In the genomic region with DNA sequence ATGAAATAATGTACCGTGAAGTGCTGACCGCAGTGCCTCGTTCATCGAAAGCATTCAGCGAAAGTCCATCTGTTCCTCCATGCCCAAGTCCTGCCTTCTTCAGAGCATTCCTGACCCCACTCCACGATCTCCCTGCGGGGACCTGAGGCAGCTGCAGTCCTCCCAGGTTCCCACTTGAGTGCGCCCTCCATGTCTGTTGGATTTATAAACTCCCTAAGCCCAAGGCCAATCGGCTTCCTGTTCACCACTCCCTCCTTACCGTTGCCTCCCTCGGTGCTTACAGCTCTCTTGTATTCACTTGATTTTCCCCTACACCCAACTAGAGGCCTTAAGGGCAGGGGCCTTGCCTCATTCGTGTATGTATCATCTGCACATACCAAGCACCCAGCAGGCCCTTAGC, we compare ENCODE assay signal across 22 cellular contexts. TPM values are rescaled to one million over a fixed set of nuclear protein-coding genes. Genes with fewer than 3 reads are reported as not detected.
DNase-seq lines count a peak whose midpoint lies in the region; ATAC-seq and TF ChIP-seq lines count a peak whose summit lies in the region.
"Had no signal": no experiment of that assay in that cellular context is flagged by ENCODE, and none has a peak within 500 bp of the region (broad histone marks: within the 10 kb centered on the region; RNA-seq: fewer than 3 reads in every experiment).

No MANE protein-coding gene starts in this region.

- no peak overlapping the region for H4K8ac ChIP-seq in H9 (replicated peaks; ENCODE audit: insufficient read length, low read depth, low read length)

- H2BK12ac ChIP-seq in H9 (ENCODE audit: insufficient read length, low read depth, low read length): no peak overlapping the region

- H3K27ac Mint-ChIP-seq in H9 (peak overlapping the region in 2 of 3 experiments; percentile 67 to 86; a peak in 4 of 7 replicates), chondrocyte (ENCODE audit: unreplicated experiment) (peak overlapping the region; percentile 33), natural killer cell (peak overlapping the region in 1 of 2 donors; percentile 44)
- H3K27ac Mint-ChIP-seq: activated T-helper 2 cell treated with anti-CD3 and anti-CD28 coated beads, Interferon-gamma antibody, Interleukin-2, Interleukin-4, amounts not matched to agents 10 μg/mL and 5 μg/mL and 100 μg/mL, durations not matched to agents 14 hours and 24 hours and 36 hours had no signal

- no peak overlapping the region for H3K56ac ChIP-seq in H9 (ENCODE audit: insufficient read length, low read depth, low read length)

- H3K23ac ChIP-seq in H9 (ENCODE audit: insufficient read length, low read depth, low read length): no peak overlapping the region

- no CpG with 5 or more reads among the region's 12 CpGs for WGBS in H9 (ENCODE audit: extremely low coverage, insufficient read length, low lambda C conversion rate)

- no peaks in the 10 kb centered on the region for H3K9me3 Mint-ChIP-seq in activated T-cell treated with anti-CD3 and anti-CD28 coated beads, Interleukin-2, amount 50 U/mL, for 4 hours
- H3K9me3 Mint-ChIP-seq in H9: no peaks in the 10 kb centered on the region
- H3K9me3 Mint-ChIP-seq in chondrocyte (ENCODE audit: low read depth): no peaks in the 10 kb centered on the region
- no peaks in the 10 kb centered on the region for H3K9me3 Mint-ChIP-seq in natural killer cell
- H3K9me3 Mint-ChIP-seq: activated T-helper 2 cell treated with anti-CD3 and anti-CD28 coated beads, Interferon-gamma antibody, Interleukin-2, Interleukin-4, amounts not matched to agents 10 μg/mL and 5 μg/mL and 100 μg/mL, durations not matched to agents 14 hours and 24 hours and 36 hours; naive B cell had no signal

- H3K4me2 ChIP-seq in H9 (ENCODE audit: insufficient read depth, insufficient read length, low read length) (no peak overlapping the region), osteoblast (ENCODE audit: insufficient read depth, low read length) (no peak overlapping the region), Karpas-422 (ENCODE audit: low read depth, low read length, poor library complexity, severe bottlenecking) (no peak overlapping the region)
- H3K4me2 ChIP-seq: BLaER1 had no signal

- H3K4ac ChIP-seq in H9 (ENCODE audit: low read depth, low read length): no peak overlapping the region

- no peak overlapping the region for H3T11ph ChIP-seq in H9 (ENCODE audit: low read length)

- no peak overlapping the region for H2AFZ ChIP-seq in H9 (ENCODE audit: low read length)
- no peak overlapping the region for H2AFZ ChIP-seq in osteoblast (ENCODE audit: low read length)
- no peak overlapping the region for H2AFZ ChIP-seq in Karpas-422 (ENCODE audit: low read length)

- H3K9ac ChIP-seq in H9 (ENCODE audit: extremely low read depth, insufficient read length, low read length) (no peak overlapping the region), Karpas-422 (ENCODE audit: low read length) (no peak overlapping the region)
- H3K9ac ChIP-seq: BLaER1 had no signal

- H3K9me2 ChIP-seq in Karpas-422 (replicated peaks; ENCODE audit: insufficient read depth, low read length): no peaks in the 10 kb centered on the region

- DNase-seq in activated T-cell treated with anti-CD3 and anti-CD28 coated beads, Interleukin-2, amount 50 U/mL, for 4 hours: no peak
- no peak for DNase-seq in activated T-cell treated with anti-CD3 and anti-CD28 coated beads, Interleukin-2, amount 50 U/mL, for 1 hour
- DNase-seq in H9 (peak; percentile 59), chondrocyte (ENCODE audit: low spot score) (no peak), osteoblast (ENCODE audit: insufficient read length, low spot score, missing footprints) (peak; percentile 41), natural killer cell (no peak), dorsolateral prefrontal cortex (no peak), Karpas-422 (no peak)
- DNase-seq: activated CD8-positive, alpha-beta memory T cell treated with anti-CD3 and anti-CD28 coated beads for 24 hours; head of caudate nucleus; left colon; naive B cell; NCI-H1436 treated with DMSO at 0.1 percent for 48 hours; NCI-H524 had no signal

- H3K27me3 Mint-ChIP-seq in activated T-cell treated with anti-CD3 and anti-CD28 coated beads, Interleukin-2, amount 50 U/mL, for 4 hours (ENCODE audit: low read depth): no peaks in the 10 kb centered on the region
- H3K27me3 Mint-ChIP-seq in H9 (ENCODE audit: low read depth) (peaks cover 16% of the 10 kb centered on the region), chondrocyte (ENCODE audit: low read depth) (no peaks in the 10 kb centered on the region), natural killer cell (ENCODE audit: low read depth in 2 of 2) (no peaks in the 10 kb centered on the region)
- H3K27me3 Mint-ChIP-seq: naive B cell had no signal

- no peak overlapping the region for H4K5ac ChIP-seq in H9 (ENCODE audit: insufficient read length, low read depth, low read length)

- no peak overlapping the region for H2AK5ac ChIP-seq in H9 (ENCODE audit: insufficient read length, low read length)

- no peak overlapping the region for H4K91ac ChIP-seq in H9 (ENCODE audit: insufficient read length, low read depth, low read length)

- H3K27me3 ChIP-seq in H9 (ENCODE audit: insufficient read depth, low read length) (no peaks in the 10 kb centered on the region), osteoblast (ENCODE audit: insufficient read depth, low read length) (no peaks in the 10 kb centered on the region), dorsolateral prefrontal cortex (no peaks in the 10 kb centered on the region), Karpas-422 (ENCODE audit: low read length) (no peaks in the 10 kb centered on the region)
- H3K27me3 ChIP-seq: BLaER1 had no signal

- H3K36me3 Mint-ChIP-seq in activated T-cell treated with anti-CD3 and anti-CD28 coated beads, Interleukin-2, amount 50 U/mL, for 4 hours (ENCODE audit: insufficient read depth): peaks cover 12% of the 10 kb centered on the region
- H3K36me3 Mint-ChIP-seq in H9 (ENCODE audit: insufficient read depth in 1 of 3, low read depth in 3 of 3) (peaks cover 4 to 18% (median 6%) of the 10 kb centered on the region in 3 experiments), chondrocyte (ENCODE audit: low read depth) (peaks cover 2% of the 10 kb centered on the region), natural killer cell (no peaks in the 10 kb centered on the region)
- H3K36me3 Mint-ChIP-seq: naive B cell had no signal

- H3K36me3 ChIP-seq in osteoblast (ENCODE audit: insufficient read depth, low read length): no peaks in the 10 kb centered on the region
- no peaks in the 10 kb centered on the region; the same call in 1 of the 2 replicates for H3K36me3 ChIP-seq in Karpas-422 (ENCODE audit: insufficient read depth, low read length)

- peak; percentile 22; the same call in 1 of the 3 replicates for TF ChIP-seq CTCF in H9 (conservative IDR thresholded peaks at IDR 0.05)
- TF ChIP-seq CTCF in chondrocyte (IDR thresholded peaks at IDR 0.05): no peak
- no peak for TF ChIP-seq CTCF in osteoblast (IDR thresholded peaks at IDR 0.05; ENCODE audit: extremely low read depth, low read depth, low read length)
- TF ChIP-seq CTCF in natural killer cell (IDR thresholded peaks at IDR 0.05): no peak
- TF ChIP-seq CTCF in dorsolateral prefrontal cortex (IDR thresholded peaks at IDR 0.05 in 54 of 56, conservative IDR thresholded peaks at IDR 0.05 in 2 of 56; ENCODE audit: low read depth in 1 of 56, partially characterized antibody in 56 of 56): no peak

- H4K20me1 ChIP-seq in H9 (ENCODE audit: control insufficient read depth, insufficient read depth, insufficient read length) (peaks cover 2% of the 10 kb centered on the region), osteoblast (ENCODE audit: insufficient read depth, low read length) (no peaks in the 10 kb centered on the region), Karpas-422 (ENCODE audit: insufficient read depth, low read depth, low read length) (no peaks in the 10 kb centered on the region)

- no peak overlapping the region for H3K14ac ChIP-seq in H9 (ENCODE audit: insufficient read depth, low read length)

- H3K79me1 ChIP-seq in H9 (ENCODE audit: insufficient read depth, low read depth, low read length, poor library complexity, severe bottlenecking): no peaks in the 10 kb centered on the region

- no peak overlapping the region for H2BK5ac ChIP-seq in H9 (ENCODE audit: insufficient read length, low read length)

- no peak overlapping the region for H2BK20ac ChIP-seq in H9 (ENCODE audit: low read depth, low read length, poor library complexity, severe bottlenecking)

- ATAC-seq in activated T-cell treated with anti-CD3 and anti-CD28 coated beads, Interleukin-2, amount 50 U/mL, for 4 hours: no peak
- ATAC-seq in natural killer cell: no peak
- ATAC-seq: activated CD4-positive, CD25-positive, alpha-beta regulatory T cell treated with anti-CD3 and anti-CD28 coated beads, Interleukin-2, amount 50 U/mL, for 24 hours; left colon had no signal

- H3K18ac ChIP-seq in H9 (ENCODE audit: insufficient read length, low read depth, low read length): no peak overlapping the region

- H3K4me3 ChIP-seq in osteoblast (ENCODE audit: insufficient read depth, low read length): no peak overlapping the region
- H3K4me3 ChIP-seq in dorsolateral prefrontal cortex: no peak overlapping the region
- no peak overlapping the region for H3K4me3 ChIP-seq in Karpas-422 (ENCODE audit: low read length)
- H3K4me3 ChIP-seq: BLaER1, SK-N-MC had no signal

- H2BK120ac ChIP-seq in H9 (ENCODE audit: low read depth, low read length, poor library complexity, severe bottlenecking): no peak overlapping the region

- H3K4me3 Mint-ChIP-seq in activated T-cell treated with anti-CD3 and anti-CD28 coated beads, Interleukin-2, amount 50 U/mL, for 4 hours: peak overlapping the region; percentile 33
- peak overlapping the region in 1 of 2 experiments; percentile 33; a peak in 3 of 5 replicates for H3K4me3 Mint-ChIP-seq in H9
- no peak overlapping the region for H3K4me3 Mint-ChIP-seq in chondrocyte (ENCODE audit: unreplicated experiment)
- no peak overlapping the region for H3K4me3 Mint-ChIP-seq in natural killer cell

- H3K4me1 Mint-ChIP-seq in activated T-cell treated with anti-CD3 and anti-CD28 coated beads, Interleukin-2, amount 50 U/mL, for 4 hours (ENCODE audit: low read depth): peaks cover 35% of the 10 kb centered on the region
- H3K4me1 Mint-ChIP-seq in H9 (peaks cover 21 to 23% of the 10 kb centered on the region in 2 experiments), chondrocyte (ENCODE audit: low read depth) (peaks cover 32% of the 10 kb centered on the region), natural killer cell (peaks cover 45% of the 10 kb centered on the region in 2 donors)

- intact Hi-C loops in natural killer cell (cut with micrococcal nuclease) (no loop called here), dorsolateral prefrontal cortex (cut with DNase I) (loop anchor here (5.0 to 10.0 kb wide), 3 partner anchors 120 to 692 kb away; partner anchors contain the start of gene LIG3 (in 1 of the 2))

- H3K4me1 ChIP-seq in H9 (ENCODE audit: insufficient read depth, low read length) (no peaks in the 10 kb centered on the region; the same call in 1 of the 2 replicates), osteoblast (ENCODE audit: insufficient read depth, low read length) (peaks cover 13% of the 10 kb centered on the region), Karpas-422 (ENCODE audit: low read length) (peaks cover 17% of the 10 kb centered on the region)

- H3K23me2 ChIP-seq in H9 (ENCODE audit: insufficient read length, low read depth, low read length, poor library complexity, severe bottlenecking): peaks cover 5% of the 10 kb centered on the region

- H3K27ac ChIP-seq in H9 (ENCODE audit: insufficient read length, low read depth, low read length) (no peak overlapping the region), osteoblast (ENCODE audit: low read depth, low read length) (no peak overlapping the region), dorsolateral prefrontal cortex (no peak overlapping the region), Karpas-422 (ENCODE audit: low read length) (no peak overlapping the region)
- H3K27ac ChIP-seq: BLaER1, SK-N-MC had no signal

- H3K79me2 ChIP-seq in H9 (ENCODE audit: insufficient read depth, low read length) (no peaks in the 10 kb centered on the region), osteoblast (ENCODE audit: insufficient read depth, low read length) (peaks cover 34% of the 10 kb centered on the region), Karpas-422 (ENCODE audit: low read length) (peaks cover 41% of the 10 kb centered on the region)

- H3K9me3 ChIP-seq in H9 (ENCODE audit: control insufficient read depth, low read depth, low read length): no peaks in the 10 kb centered on the region
- no peaks in the 10 kb centered on the region for H3K9me3 ChIP-seq in osteoblast (ENCODE audit: low read depth, low read length)
- H3K9me3 ChIP-seq in Karpas-422 (ENCODE audit: low read length): no peaks in the 10 kb centered on the region
- H3K9me3 ChIP-seq: BLaER1 had no signal

- no peak overlapping the region for H2BK15ac ChIP-seq in H9 (ENCODE audit: low read depth, low read length)

RNA-seq across cellular contexts. Expression of gene RAD51D, which starts 2.8 kb away (rescaled TPM):
- 10 to 100 TPM; 20.6 to 24.5 (median 23.4) TPM for total RNA-seq in activated T-cell treated with anti-CD3 and anti-CD28 coated beads, Interleukin-2, amount 50 U/mL, for 4 hours
- total RNA-seq in H9 (2021): 14.0 and 15.8 TPM in 2 replicates
- total RNA-seq in chondrocyte: 11.1 to 13.4 TPM (median 11.2 TPM) in 3 replicates
- 14.8 and 19.7 TPM in 2 replicates for total RNA-seq in osteoblast
- total RNA-seq in natural killer cell: 10 to 100 TPM; 15.4 to 27.0 (median 22.7) TPM
- 10 to 100 TPM; 13.1 to 37.9 (median 23.4) TPM for total RNA-seq in dorsolateral prefrontal cortex
- 7.2 and 9.0 TPM in 2 replicates for total RNA-seq in Karpas-422 (2014; rRNA removed; shearing (Covaris generic); ENCODE audit: low replicate concordance)

RNA-seq across cellular contexts. Expression of gene FNDC8, which starts 4.6 kb away (rescaled TPM):
- not detected for total RNA-seq in activated T-cell treated with anti-CD3 and anti-CD28 coated beads, Interleukin-2, amount 50 U/mL, for 4 hours
- total RNA-seq in H9 (2021): not detected in 2 replicates
- not detected in 3 replicates for total RNA-seq in chondrocyte
- not detected in 2 replicates for total RNA-seq in osteoblast
- not detected for total RNA-seq in natural killer cell
- total RNA-seq in dorsolateral prefrontal cortex: under 1 TPM in 2 of 120 experiments, not detected in 118; 0.28 to 0.35 TPM
- not detected in 2 replicates for total RNA-seq in Karpas-422 (2014; rRNA removed; shearing (Covaris generic); ENCODE audit: low replicate concordance)
- total RNA-seq: activated T-helper 2 cell treated with anti-CD3 and anti-CD28 coated beads, Interferon-gamma antibody, Interleukin-2, Interleukin-4, amounts not matched to agents 10 μg/mL and 5 μg/mL and 100 μg/mL, durations not matched to agents 14 hours and 24 hours and 36 hours; bronchial epithelial cell; endothelial cell of umbilical vein; left colon; mesenteric fat pad; urinary bladder had no signal

RNA-seq across cellular contexts. Expression of gene NLE1, which starts 25.3 kb away (rescaled TPM):
- total RNA-seq in activated T-cell treated with anti-CD3 and anti-CD28 coated beads, Interleukin-2, amount 50 U/mL, for 4 hours: 10 to 100 TPM; 72.8 to 85.7 (median 85.3) TPM
- total RNA-seq in H9 (2021) (41.7 and 43.9 TPM in 2 replicates), chondrocyte (10.2 to 12.7 TPM (median 12.0 TPM) in 3 replicates), osteoblast (13.3 and 15.6 TPM in 2 replicates), natural killer cell (1 to 10 TPM; 4.0 to 7.9 (median 6.1) TPM), dorsolateral prefrontal cortex (10 to 100 TPM in 119 of 120 experiments, 1 to 10 TPM in 1; 8.0 to 21.0 (median 15.2) TPM)
- 14.1 and 22.5 TPM in 2 replicates for total RNA-seq in Karpas-422 (2014; rRNA removed; shearing (Covaris generic); ENCODE audit: low replicate concordance)

RNA-seq across cellular contexts. Expression of gene UNC45B, which starts 30.8 kb away (rescaled TPM):
- not detected for total RNA-seq in activated T-cell treated with anti-CD3 and anti-CD28 coated beads, Interleukin-2, amount 50 U/mL, for 4 hours
- total RNA-seq in H9 (2021) (0.07 and 0.22 TPM in 2 replicates), chondrocyte (not detected in 3 replicates), osteoblast (not detected in 2 replicates), natural killer cell (1 to 10 TPM in 2 of 3 donors, under 1 TPM in 1; 0.78 to 1.4 (median 1.2) TPM), dorsolateral prefrontal cortex (under 1 TPM in 13 of 120 experiments, not detected in 107; 0.06 to 0.45 (median 0.13) TPM)
- not detected in 2 replicates for total RNA-seq in Karpas-422 (2014; rRNA removed; shearing (Covaris generic); ENCODE audit: low replicate concordance)
- total RNA-seq: activated T-helper 2 cell treated with anti-CD3 and anti-CD28 coated beads, Interferon-gamma antibody, Interleukin-2, Interleukin-4, amounts not matched to agents 10 μg/mL and 5 μg/mL and 100 μg/mL, durations not matched to agents 14 hours and 24 hours and 36 hours; bronchial epithelial cell; endothelial cell of umbilical vein; left colon; mesenteric fat pad had no signal

RNA-seq across cellular contexts. Expression of gene RFFL, which starts 53.3 kb away (rescaled TPM):
- 10 to 100 TPM; 19.6 to 28.2 (median 20.3) TPM for total RNA-seq in activated T-cell treated with anti-CD3 and anti-CD28 coated beads, Interleukin-2, amount 50 U/mL, for 4 hours
- total RNA-seq in H9 (2021) (21.1 and 21.4 TPM in 2 replicates), chondrocyte (11.1 to 16.5 TPM (median 14.0 TPM) in 3 replicates), osteoblast (15.2 and 15.6 TPM in 2 replicates), natural killer cell (10 to 100 TPM; 50.0 to 86.6 (median 75.9) TPM), dorsolateral prefrontal cortex (100 to 1,000 TPM in 3 of 120 experiments, 10 to 100 TPM in 117; 18.0 to 137 (median 45.5) TPM)
- total RNA-seq in Karpas-422 (2014; rRNA removed; shearing (Covaris generic); ENCODE audit: low replicate concordance): 14.6 and 16.3 TPM in 2 replicates

Comparison
In these comparisons a context has a peak if more than half of its experiments do, and no peak if none do; other contexts are left out.
1. DNase-seq: peak in H9 (single experiment) and osteoblast (single experiment); none in activated T-cell treated with anti-CD3 and anti-CD28 coated beads, Interleukin-2, amount 50 U/mL, for 4 hours (single experiment), activated T-cell treated with anti-CD3 and anti-CD28 coated beads, Interleukin-2, amount 50 U/mL, for 1 hour (single experiment), chondrocyte (single experiment), natural killer cell (single experiment), dorsolateral prefrontal cortex (0 of 10) and Karpas-422 (single experiment).